33 cellular contexts compared by ENCODE assay signal in the genomic region with DNA sequence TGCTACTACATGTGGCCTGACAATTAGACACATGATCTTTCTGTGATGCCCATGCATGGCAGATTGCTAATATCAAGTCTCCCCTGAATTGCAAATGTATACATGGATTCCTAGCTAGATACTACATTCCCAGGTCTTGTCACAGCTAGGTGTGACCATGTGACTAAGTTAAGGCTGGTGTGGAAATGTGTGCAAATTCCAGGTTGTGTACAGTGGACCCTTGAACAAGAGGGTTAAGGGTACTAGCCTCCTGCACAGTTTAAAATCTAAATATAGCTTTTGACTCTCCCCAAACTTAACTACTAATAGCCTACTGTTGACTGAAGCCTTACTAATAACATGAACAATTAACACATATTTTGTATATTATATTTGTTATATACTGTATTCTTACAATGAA. TPM values are rescaled to one million over a fixed set of nuclear protein-coding genes. Genes with fewer than 3 reads are reported as not detected.
"Had no signal": no experiment of that assay in that cellular context is flagged by ENCODE, and none has a peak within 500 bp of the region (broad histone marks: within the 10 kb centered on the region; RNA-seq: fewer than 3 reads in every experiment).

No MANE protein-coding gene starts in this region.

- H3K27ac ChIP-seq: KMS-11 had no signal

- H3K27me3 ChIP-seq: MG63 had no signal

- H3K9me3 ChIP-seq: MG63 had no signal

- DNase-seq: Karpas-422, Kasumi-1, MG63, MM.1S, NCI-H1048, NCI-H1092, NCI-H1092 treated with DMSO at 0.1 percent for 48 hours, NCI-H1105, NCI-H1105 treated with DMSO at 0.1 percent for 48 hours, NCI-H1417 treated with DMSO at 0.1 percent for 48 hours, NCI-H1436, NCI-H1436 treated with DMSO at 0.1 percent for 48 hours, NCI-H146, NCI-H1694, NCI-H1694 treated with DMSO at 0.1 percent for 48 hours, NCI-H187, NCI-H187 treated with DMSO at 0.1 percent for 48 hours, NCI-H1930, NCI-H2029, NCI-H2029 treated with DMSO at 0.1 percent for 48 hours, NCI-H2081 treated with DMSO at 0.1 percent for 48 hours, NCI-H2107, NCI-H2171, NCI-H2171 treated with DMSO at 0.1 percent for 48 hours, NCI-H2227 treated with DMSO at 0.1 percent for 48 hours, NCI-H226, NCI-H345, NCI-H446, NCI-H446 treated with DMSO at 0.1 percent for 48 hours, NCI-H510A had no signal

- H3K36me3 ChIP-seq: MG63 had no signal

- H3K4me3 ChIP-seq: MG63 had no signal

- H3K9ac ChIP-seq: KMS-11 had no signal

- H3K4me2 ChIP-seq: KMS-11 had no signal

RNA-seq across cellular contexts. Expression of a gene that starts 48.4 kb away (rescaled TPM):
- total RNA-seq: LHCN-M2, MCF 10A had no signal
